12 cellular contexts compared by ENCODE assay signal in genomic region chr9:108844391-108844790, GRCh38.
"Had no signal": no experiment of that assay in that cellular context is flagged by ENCODE, and none has a peak within 500 bp of the region (broad histone marks: within the 10 kb centered on the region; RNA-seq: fewer than 3 reads in every experiment).

No MANE protein-coding gene starts in this region.

- H3K27ac ChIP-seq: neutrophil, thyroid gland had no signal

- ATAC-seq: activated CD4-positive, CD25-positive, alpha-beta regulatory T cell treated with anti-CD3 and anti-CD28 coated beads, Interleukin-2, amount 50 U/mL, for 24 hours; left colon; naive thymus-derived CD4-positive, alpha-beta T cell; stimulated activated effector memory CD8-positive, alpha-beta T cell treated with anti-CD3 and anti-CD28 coated beads, Interleukin-12 subunit alpha, Interleukin-12 subunit beta, amount 100 ng/mL, for 72 hours had no signal

- DNase-seq: activated CD4-positive, alpha-beta memory T cell treated with anti-CD3 and anti-CD28 coated beads for 36 hours; activated gamma-delta T cell; activated T-cell treated with anti-CD3 and anti-CD28 coated beads, Interleukin-2, amount 50 U/mL, for 48 hours; amygdala; cortex of kidney; effector CD8-positive, alpha-beta T cell; left colon; naive thymus-derived CD4-positive, alpha-beta T cell; thyroid gland had no signal
